ENCODE assay signal across 10 cellular contexts in genomic region chr11:10752486-10752885, GRCh38. TPM values are rescaled to one million over a fixed set of nuclear protein-coding genes. Genes with fewer than 3 reads are reported as not detected.
A peak's percentile ranks its signal among the peaks of the same experiment; 100 is the strongest.
DNase-seq lines count a peak whose midpoint lies in the region; ATAC-seq, FAIRE-seq and TF ChIP-seq lines count a peak whose summit lies in the region.
"Had no signal": no experiment of that assay in that cellular context is flagged by ENCODE, and none has a peak within 500 bp of the region (broad histone marks: within the 10 kb centered on the region; RNA-seq: fewer than 3 reads in every experiment).

No MANE protein-coding gene starts in this region.

- no peak overlapping the region for H2BK15ac ChIP-seq in H1 (ENCODE audit: low read length)

- no peak for FAIRE-seq in H1 (lab: Jason Lieb, UNC)
- FAIRE-seq: TTC549 had no signal

- H3K27ac ChIP-seq in DOHH2 (ENCODE audit: low read depth, low read length) (no peak overlapping the region), H1 (ENCODE audit: low read depth, low read length) (no peak overlapping the region), osteoblast (ENCODE audit: low read depth, low read length) (no peak overlapping the region)

- TF ChIP-seq CTCF in DOHH2 (IDR thresholded peaks at IDR 0.05; ENCODE audit: low read depth, low read length, poor library complexity, severe bottlenecking) (no peak), NB4 (IDR thresholded peaks at IDR 0.05; ENCODE audit: low read depth, low read length) (no peak), H1 (IDR thresholded peaks at IDR 0.05; ENCODE audit: control extremely low read depth in 1 of 3, insufficient read depth in 1 of 3, low read depth in 1 of 3, low read length in 3 of 3) (no peak), osteoblast (IDR thresholded peaks at IDR 0.05; ENCODE audit: extremely low read depth, low read depth, low read length) (no peak)

- H3F3A ChIP-seq in DOHH2 (ENCODE audit: control insufficient read depth, insufficient read depth): peaks cover 14% of the 10 kb centered on the region

- no peak for ATAC-seq in HG02938 (IDR thresholded peaks at IDR 0.05; ENCODE audit: unreplicated experiment)
- no peak for ATAC-seq in HG03025 (IDR thresholded peaks at IDR 0.05; ENCODE audit: low FRiP score, unreplicated experiment)

- no peaks in the 10 kb centered on the region for H3K9me2 ChIP-seq in DOHH2 (replicated peaks; ENCODE audit: control insufficient read depth, low read length)

- H3K79me1 ChIP-seq in H1 (ENCODE audit: low read depth, low read length): 0 out of 2 replicates have a peak, but pooled peaks cover 2% of the 10 kb centered on the region

- H2AK5ac ChIP-seq in H1 (ENCODE audit: low read depth, low read length): no peak overlapping the region

- H3K4me3 ChIP-seq in DOHH2 (ENCODE audit: low read length) (peak overlapping the region; percentile 100), NB4 (ENCODE audit: low read depth, low read length) (peak overlapping the region; percentile 95), H1 (ENCODE audit: extremely low read depth in 1 of 4, insufficient read depth in 2 of 4, low read depth in 3 of 4, low read length in 4 of 4) (peak overlapping the region in 2 of 4 experiments; percentile 75 to 76; a peak in 3 of 8 replicates), osteoblast (ENCODE audit: insufficient read depth, low read length) (peak overlapping the region; percentile 99)

- no peak for TF ChIP-seq EP300 in H1 (IDR thresholded peaks at IDR 0.05; ENCODE audit: borderline replicate concordance in 1 of 2, low read depth in 2 of 2, low read length in 2 of 2)

- H3K4me2 ChIP-seq in DOHH2 (ENCODE audit: low read length) (peak overlapping the region; percentile 88), H1 (ENCODE audit: insufficient read depth in 1 of 2, low read depth in 2 of 2, low read length in 2 of 2) (peak overlapping the region; percentile 85; a peak in 3 of 4 replicates), osteoblast (ENCODE audit: insufficient read depth, low read length) (peak overlapping the region; percentile 96)

- H2BK20ac ChIP-seq in H1 (ENCODE audit: low read length): no peak overlapping the region

- POLR2A ChIA-PET in H1 (lab: Charles Lee; ENCODE audit: partially characterized antibody): no interaction called here

- no peak overlapping the region for H4K91ac ChIP-seq in H1 (replicated peaks; ENCODE audit: insufficient read length, low read length)

- H3K9ac ChIP-seq in H1 (replicated peaks in 1 of 4; ENCODE audit: extremely low read depth in 1 of 4, low read depth in 3 of 4, low read length in 3 of 4): no peak overlapping the region

- H3K27me3 ChIP-seq in DOHH2 (ENCODE audit: control insufficient read depth, low read length) (no peaks in the 10 kb centered on the region), H1 (replicated peaks in 1 of 4; ENCODE audit: control insufficient read depth in 3 of 4, extremely low read depth in 1 of 4, insufficient read depth in 3 of 4, low read length in 3 of 4) (no peaks in the 10 kb centered on the region), osteoblast (ENCODE audit: insufficient read depth, low read length) (no peaks in the 10 kb centered on the region)

- peaks cover 27% of the 10 kb centered on the region for H3K79me2 ChIP-seq in DOHH2 (ENCODE audit: control insufficient read depth, low read length)
- H3K79me2 ChIP-seq in H1 (ENCODE audit: control insufficient read depth in 1 of 2, insufficient read depth in 2 of 2, low read length in 2 of 2): peaks cover 0 to 14% of the 10 kb centered on the region in 2 experiments; a peak in 2 of 4 replicates
- peaks cover 24% of the 10 kb centered on the region for H3K79me2 ChIP-seq in osteoblast (ENCODE audit: insufficient read depth, low read length)

- H4K8ac ChIP-seq in H1 (ENCODE audit: extremely low read depth, insufficient read depth, low read length): no peak overlapping the region

- H2BK12ac ChIP-seq in H1 (ENCODE audit: low read depth, low read length): no peak overlapping the region

- TF ChIP-seq RAD21 in H1 (IDR thresholded peaks at IDR 0.05 in 1 of 2, conservative IDR thresholded peaks at IDR 0.05 in 1 of 2; ENCODE audit: low read depth in 2 of 2, low read length in 2 of 2): no peak

- H3K9me3 ChIP-seq in DOHH2 (ENCODE audit: control insufficient read depth, insufficient read depth, low read length) (no peaks in the 10 kb centered on the region), H1 (ENCODE audit: insufficient read depth in 2 of 2, low read depth in 1 of 2, low read length in 1 of 2) (no peaks in the 10 kb centered on the region), osteoblast (ENCODE audit: low read depth, low read length) (no peaks in the 10 kb centered on the region)

- H2BK5ac ChIP-seq in H1 (ENCODE audit: low read depth, low read length): no peak overlapping the region

- intact Hi-C loops in head of caudate nucleus (cut with DNase I): loop anchor here (10.0 kb wide), 1 partner anchor 52 kb away; the partner anchor contains the start of gene EIF4G2

- WGBS in H1 (ENCODE audit: extremely low coverage in 1 of 2, insufficient coverage in 1 of 2, insufficient read length in 1 of 2, insufficient replicate concordance in 2 of 2, low coverage in 1 of 2, low lambda C conversion rate in 2 of 2, missing lambda C conversion rate in 1 of 2), 2 experiments: 82% methylated on average over 7 of the region's 7 CpGs; no CpG with 5 or more reads in 1 of the 2 experiments

- H4K5ac ChIP-seq in H1 (ENCODE audit: insufficient read length, low read depth, low read length): no peak overlapping the region

- no peak overlapping the region for H3K23ac ChIP-seq in H1 (ENCODE audit: insufficient read length)

- CTCF ChIA-PET in H1 (lab: Charles Lee; ENCODE audit: partially characterized antibody): no interaction called here

- H3K4me1 ChIP-seq in DOHH2 (ENCODE audit: control insufficient read depth, low read length) (peaks cover 14% of the 10 kb centered on the region), H1 (replicated peaks in 1 of 4; ENCODE audit: control insufficient read depth in 3 of 4, insufficient read depth in 4 of 4, low read length in 3 of 4) (peaks cover 0 to 4% (median 1%) of the 10 kb centered on the region in 4 experiments; a peak in 2 of 7 replicates), osteoblast (ENCODE audit: insufficient read depth, low read length) (peaks cover 9% of the 10 kb centered on the region)

- H3K14ac ChIP-seq in H1 (ENCODE audit: insufficient read length): no peak overlapping the region

- peaks cover 3% of the 10 kb centered on the region; the same call in 1 of the 2 replicates for H3K23me2 ChIP-seq in H1 (ENCODE audit: low read depth, low read length)

- DNase-seq in NB4 (ENCODE audit: low read depth): no peak
- DNase-seq in H1 (ENCODE audit: low read depth in 1 of 2, low spot score in 2 of 2): no peak
- DNase-seq in osteoblast (ENCODE audit: insufficient read length, low spot score, missing footprints): no peak
- no peak for DNase-seq in NCI-H69 (lab: John Stamatoyannopoulos, UW)
- DNase-seq in head of caudate nucleus: no peak
- DNase-seq: caudate nucleus had no signal

- no peak for TF ChIP-seq POLR2A in NB4 (IDR thresholded peaks at IDR 0.05; ENCODE audit: extremely low read depth, insufficient read length)
- no peak for TF ChIP-seq POLR2A in H1 (IDR thresholded peaks at IDR 0.05; ENCODE audit: control extremely low read depth in 1 of 2, low read depth in 2 of 2, low read length in 2 of 2)

- no peak overlapping the region for H2BK120ac ChIP-seq in H1 (replicated peaks; ENCODE audit: low read depth, low read length)

- H4K20me1 ChIP-seq in DOHH2 (ENCODE audit: control insufficient read depth, insufficient read depth, low read depth, low read length) (no peaks in the 10 kb centered on the region), H1 (replicated peaks in 1 of 2; ENCODE audit: control insufficient read depth in 1 of 2, insufficient read depth in 2 of 2, low read length in 2 of 2) (no peaks in the 10 kb centered on the region), osteoblast (ENCODE audit: insufficient read depth, low read length) (peaks cover 14% of the 10 kb centered on the region)

- H3K4ac ChIP-seq in H1 (replicated peaks; ENCODE audit: insufficient read length, low read depth, low read length): no peak overlapping the region

- H2AFZ ChIP-seq in H1 (ENCODE audit: low read length): no peak overlapping the region
- H2AFZ ChIP-seq in osteoblast (ENCODE audit: low read length): no peak overlapping the region

- H3K36me3 ChIP-seq in DOHH2 (ENCODE audit: control insufficient read depth, low read length) (peaks cover 46% of the 10 kb centered on the region), H1 (ENCODE audit: control insufficient read depth in 2 of 4, insufficient read depth in 4 of 4, low read length in 3 of 4) (peaks cover 0 to 20% (median 11%) of the 10 kb centered on the region in 4 experiments; a peak in 7 of 8 replicates), osteoblast (ENCODE audit: insufficient read depth, low read length) (peaks cover 45% of the 10 kb centered on the region)

- H3K56ac ChIP-seq in H1 (replicated peaks; ENCODE audit: insufficient read length, low read depth, low read length): no peak overlapping the region

- H3K18ac ChIP-seq in H1 (ENCODE audit: extremely low read depth, low read length): no peak overlapping the region

RNA-seq across cellular contexts. Expression of gene CTR9, which starts 1.4 kb away (rescaled TPM):
- total RNA-seq in H1 (2021; fragmentation: NEBNext Ultra II Directional; extraction: Animal tissue kit (Norgen Biotek cat#: 25700)): 37.7 and 37.8 TPM in 2 replicates
- polyA plus RNA-seq in H1 (2011; rRNA removed): 6.1 and 6.6 TPM in 2 replicates
- 11.6 TPM for polyA plus RNA-seq in H1 (2011; cell fraction: cytosol; rRNA removed)
- polyA plus RNA-seq in H1 (2011; cell fraction: nucleus; rRNA removed): 8.5 TPM
- 19.1 to 40.2 TPM (median 24.6 TPM) in 4 replicates for polyA plus RNA-seq in H1 (2012, experiment 1 of 2)
- 1.8 TPM for polyA plus RNA-seq in H1 (2012, experiment 2 of 2)
- 22.1 TPM for polyA plus RNA-seq in H1 (2013, experiment 1 of 2)
- 21.8 TPM for polyA plus RNA-seq in H1 (2013, experiment 2 of 2)
- 14.7 and 15.2 TPM in 2 replicates for polyA minus RNA-seq in H1 (2011; rRNA and poly(A)+ RNA removed)
- polyA minus RNA-seq in H1 (2011; cell fraction: cytosol; rRNA and poly(A)+ RNA removed): 10.8 TPM
- polyA minus RNA-seq in H1 (2011; cell fraction: nucleus; rRNA and poly(A)+ RNA removed): 12.3 TPM
- 25.0 and 27.4 TPM in 2 replicates for total RNA-seq in osteoblast

RNA-seq across cellular contexts. Expression of gene EIF4G2, which starts 56.2 kb away (rescaled TPM):
- total RNA-seq in H1 (2021; fragmentation: NEBNext Ultra II Directional; extraction: Animal tissue kit (Norgen Biotek cat#: 25700)): 949 and 964 TPM in 2 replicates
- polyA plus RNA-seq in H1 (2011; rRNA removed): 294 and 438 TPM in 2 replicates
- polyA plus RNA-seq in H1 (2011; cell fraction: cytosol; rRNA removed): 322 TPM
- polyA plus RNA-seq in H1 (2011; cell fraction: nucleus; rRNA removed): 225 TPM
- 373 to 661 TPM (median 472 TPM) in 4 replicates for polyA plus RNA-seq in H1 (2012, experiment 1 of 2)
- polyA plus RNA-seq in H1 (2012, experiment 2 of 2): 112 TPM
- polyA plus RNA-seq in H1 (2013, experiment 1 of 2): 552 TPM
- 567 TPM for polyA plus RNA-seq in H1 (2013, experiment 2 of 2)
- 536 and 706 TPM in 2 replicates for polyA minus RNA-seq in H1 (2011; rRNA and poly(A)+ RNA removed)
- polyA minus RNA-seq in H1 (2011; cell fraction: cytosol; rRNA and poly(A)+ RNA removed): 890 TPM
- 471 TPM for polyA minus RNA-seq in H1 (2011; cell fraction: nucleus; rRNA and poly(A)+ RNA removed)
- total RNA-seq in osteoblast: 748 and 782 TPM in 2 replicates

RNA-seq across cellular contexts. Expression of gene IRAG1, which starts 58.9 kb away (rescaled TPM):
- total RNA-seq in H1 (2021; fragmentation: NEBNext Ultra II Directional; extraction: Animal tissue kit (Norgen Biotek cat#: 25700)): 2.7 and 3.3 TPM in 2 replicates
- 1.8 and 2.2 TPM in 2 replicates for polyA plus RNA-seq in H1 (2011; rRNA removed)
- 1.9 TPM for polyA plus RNA-seq in H1 (2011; cell fraction: cytosol; rRNA removed)
- polyA plus RNA-seq in H1 (2011; cell fraction: nucleus; rRNA removed): 5.5 TPM
- polyA plus RNA-seq in H1 (2012, experiment 1 of 2): 1.9 to 2.5 TPM (median 2.1 TPM) in 4 replicates
- 0.37 TPM for polyA plus RNA-seq in H1 (2012, experiment 2 of 2)
- 1.9 TPM for polyA plus RNA-seq in H1 (2013, experiment 1 of 2)
- polyA plus RNA-seq in H1 (2013, experiment 2 of 2): 2.0 TPM
- 3.4 and 4.0 TPM in 2 replicates for polyA minus RNA-seq in H1 (2011; rRNA and poly(A)+ RNA removed)
- polyA minus RNA-seq in H1 (2011; cell fraction: cytosol; rRNA and poly(A)+ RNA removed): 4.0 TPM
- 7.3 TPM for polyA minus RNA-seq in H1 (2011; cell fraction: nucleus; rRNA and poly(A)+ RNA removed)
- 2.7 and 4.3 TPM in 2 replicates for total RNA-seq in osteoblast
